Comparison of ENCODE assay signal across 28 cellular contexts in the genomic region with DNA sequence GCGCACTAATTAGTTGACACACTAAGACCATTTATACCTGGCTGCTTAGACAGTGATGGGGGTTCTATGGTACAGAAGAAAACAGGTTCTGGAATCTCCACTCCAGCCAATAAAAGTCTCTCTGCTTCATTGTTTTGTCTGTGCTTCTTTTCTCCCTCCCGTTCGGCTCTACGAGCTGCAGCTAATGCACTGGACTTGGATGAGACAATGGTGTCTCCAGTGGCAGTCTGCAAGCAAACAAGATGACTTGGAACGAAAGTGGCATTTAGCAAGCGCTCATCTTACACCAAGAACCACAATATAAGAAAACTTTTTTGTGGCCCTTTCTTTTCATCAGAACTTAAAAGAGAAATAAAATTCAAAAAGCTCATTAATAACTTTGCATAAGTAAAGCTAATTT.
"Had no signal": no experiment of that assay in that cellular context is flagged by ENCODE, and none has a peak within 500 bp of the region (broad histone marks: within the 10 kb centered on the region; RNA-seq: fewer than 3 reads in every experiment).

No MANE protein-coding gene starts in this region.

- H3K27me3 Mint-ChIP-seq: naive B cell; natural killer cell treated with Interleukin-12 subunit alpha and Interleukin-12 subunit beta and Interleukin-15 and Interleukin-18, amount 100 ng/mL, for 72 hours; progenitor cell of endocrine pancreas had no signal

- H3K27ac Mint-ChIP-seq: natural killer cell treated with Interleukin-12 subunit alpha and Interleukin-12 subunit beta and Interleukin-15 and Interleukin-18, amount 100 ng/mL, for 72 hours; progenitor cell of endocrine pancreas had no signal

- DNase-seq: dermis blood vessel endothelial cell; effector memory CD4-positive, alpha-beta T cell; foreskin keratinocyte; glutamatergic neuron; kidney; naive B cell; pancreas; stimulated activated CD4-positive, alpha-beta T cell treated with anti-CD3 and anti-CD28 coated beads, Interleukin-12 subunit alpha, Interleukin-12 subunit beta, amount 100 ng/mL, for 4 hours; stimulated activated CD4-positive, alpha-beta T cell treated with anti-CD3 and anti-CD28 coated beads, Interleukin-1b, Interleukin-23, amount 100 ng/mL, for 48 hours; stimulated activated CD4-positive, alpha-beta T cell treated with anti-CD3 and anti-CD28 coated beads, Interleukin-4, amount 100 ng/mL, for 1 hour; stimulated activated CD8-positive, alpha-beta memory T cell treated with anti-CD3 and anti-CD28 coated beads, Interleukin-4, amount 100 ng/mL, for 48 hours; stimulated activated naive CD4-positive, alpha-beta T cell treated with Interleukin-2 at 50 U/mL for 16 hours; stomach; transverse colon; upper lobe of right lung; uterus had no signal

- H3K4me1 ChIP-seq: esophagus muscularis mucosa, foreskin keratinocyte, gastroesophageal sphincter, pancreas, right atrium auricular region, stomach, transverse colon, upper lobe of right lung, uterus had no signal

- H3K4me1 Mint-ChIP-seq: naive B cell, neural crest cell had no signal

- H3K4me3 Mint-ChIP-seq: naive B cell; natural killer cell treated with Interleukin-12 subunit alpha and Interleukin-12 subunit beta and Interleukin-15 and Interleukin-18, amount 100 ng/mL, for 72 hours; neural crest cell had no signal

- H3K36me3 ChIP-seq: uterus had no signal

- H3K27me3 ChIP-seq: esophagus muscularis mucosa, foreskin keratinocyte, gastroesophageal sphincter, neutrophil, pancreas, right atrium auricular region, stomach, transverse colon, upper lobe of right lung, uterus had no signal

- H3K9me3 Mint-ChIP-seq: naive B cell; natural killer cell treated with Interleukin-12 subunit alpha and Interleukin-12 subunit beta and Interleukin-15 and Interleukin-18, amount 100 ng/mL, for 72 hours; neural crest cell had no signal

- H3K4me3 ChIP-seq: coronary artery, esophagus muscularis mucosa, gastroesophageal sphincter, pancreas, right atrium auricular region, smooth muscle cell, stomach, thoracic aorta, transverse colon, upper lobe of right lung, uterus had no signal

- H3K27ac ChIP-seq: coronary artery, esophagus muscularis mucosa, foreskin keratinocyte, gastroesophageal sphincter, neutrophil, pancreas, right atrium auricular region, stomach, thoracic aorta, transverse colon, upper lobe of right lung, uterus had no signal

- H3K9me3 ChIP-seq: esophagus muscularis mucosa, gastroesophageal sphincter, neutrophil, pancreas, right atrium auricular region, stomach, thoracic aorta, transverse colon, upper lobe of right lung, uterus had no signal

- ATAC-seq: foreskin keratinocyte; gastroesophageal sphincter; left lobe of liver; natural killer cell treated with Interleukin-12 subunit alpha and Interleukin-12 subunit beta and Interleukin-15 and Interleukin-18, amount 100 ng/mL, for 72 hours; pancreas; sciatic nerve; upper lobe of right lung had no signal
